8 cellular contexts compared by ENCODE assay signal in the genomic region with DNA sequence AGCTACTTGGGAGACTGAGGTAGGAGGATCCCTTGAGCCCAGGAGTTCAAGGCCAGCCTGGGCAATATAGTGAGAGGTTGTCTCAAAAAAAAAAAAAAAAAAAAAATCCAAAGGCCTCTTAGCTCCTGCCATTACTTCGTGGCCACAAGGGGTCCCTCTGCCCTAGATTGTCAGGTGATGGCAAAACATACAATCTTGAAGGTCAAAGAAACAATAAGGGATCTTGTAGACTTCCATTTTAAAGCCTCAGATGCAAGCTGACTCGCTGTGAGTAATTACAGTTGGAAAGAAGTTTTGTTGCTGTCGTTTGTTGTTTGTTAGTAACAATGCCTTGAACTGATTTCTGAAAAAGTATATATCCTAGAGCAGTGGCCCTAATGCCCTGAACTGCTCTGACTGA. TPM values are rescaled to one million over a fixed set of nuclear protein-coding genes. Genes with fewer than 3 reads are reported as not detected.
DNase-seq lines count a peak whose midpoint lies in the region; ATAC-seq and TF ChIP-seq lines count a peak whose summit lies in the region.

No MANE protein-coding gene starts in this region.

- H3K27me3 ChIP-seq in PC-3 (ENCODE audit: low read length) = no peaks in the 10 kb centered on the region
- no peaks in the 10 kb centered on the region for H3K27me3 ChIP-seq in adipocyte (replicated peaks; ENCODE audit: control insufficient read depth, insufficient read depth, low read length)

- H3K4me1 ChIP-seq in PC-3 (ENCODE audit: insufficient read depth, low read length) = peaks cover 14% of the 10 kb centered on the region
- H3K4me1 ChIP-seq in adipocyte (ENCODE audit: control insufficient read depth, insufficient read depth, low read length) = peaks cover 10% of the 10 kb centered on the region

- no TSS peak for BruUV-seq in PC-3 (replicated peaks; lab: Mats Ljungman, UMichigan)

- POLR2A ChIA-PET in PC-3 (lab: Charles Lee; ENCODE audit: unreplicated experiment) = interaction anchor here (0.6 kb wide), 1 partner anchor 205 kb away, joined by 4 read pairs; no protein-coding TSS in a partner anchor

- no peaks in the 10 kb centered on the region for H4K20me1 ChIP-seq in PC-3 (ENCODE audit: low read length)

- H3K9me3 ChIP-seq in PC-3 (ENCODE audit: low read length) (no peaks in the 10 kb centered on the region), adipocyte (ENCODE audit: control insufficient read depth, low read length) (no peaks in the 10 kb centered on the region)

- H3K27ac Mint-ChIP-seq in memory B cell = no peak overlapping the region

- no peaks in the 10 kb centered on the region for H3K9me2 ChIP-seq in PC-3 (replicated peaks; ENCODE audit: low read length)

- H3K4me2 ChIP-seq in PC-3 (ENCODE audit: low read length) = peak overlapping the region; percentile 12; the same call in 1 of the 2 replicates

- TF ChIP-seq CTCF in PC-3 (conservative IDR thresholded peaks at IDR 0.05; ENCODE audit: low read depth, low read length) = peak; percentile 80

- DNase-seq in D341Med (ENCODE audit: low spot score) (peak; percentile 59), PC-3 (peak; percentile 84), adipocyte (ENCODE audit: low read depth) (peak; percentile 25), memory B cell (ENCODE audit: low spot score in 2 of 2) (peak; percentile 32 to 55), NCI-H2107 treated with DMSO at 0.1 percent for 48 hours (lab: John Stamatoyannopoulos, UW; ENCODE audit: unreplicated experiment) (no peak), cerebellum (ENCODE audit: low spot score) (no peak)

- peak overlapping the region; percentile 39 for H2AFZ ChIP-seq in PC-3 (ENCODE audit: low read length)

- no peaks in the 10 kb centered on the region for H3K79me2 ChIP-seq in PC-3 (ENCODE audit: low read length)

- peak overlapping the region; percentile 35 for H3K27ac ChIP-seq in PC-3 (ENCODE audit: low read length)

- H3K36me3 ChIP-seq in PC-3 (ENCODE audit: low read depth, low read length) (no peaks in the 10 kb centered on the region), adipocyte (ENCODE audit: control insufficient read depth, insufficient read depth, low read length, severe bottlenecking) (no peaks in the 10 kb centered on the region)

- no peaks in the 10 kb centered on the region for H3K36me3 Mint-ChIP-seq in memory B cell

- H3K4me3 Mint-ChIP-seq in memory B cell = no peak overlapping the region

- CTCF ChIA-PET in PC-3 (lab: Charles Lee) = interaction anchor here (0.6 to 1.3 kb wide), 7 partner anchors 20 to 404 kb away, joined by 3 to 10 read pairs (median 8); no protein-coding TSS in a partner anchor

- peak; percentile 56 for ATAC-seq in GM21619 (IDR thresholded peaks at IDR 0.05; ENCODE audit: unreplicated experiment)
- peak; percentile 86 for ATAC-seq in PC-3
- peak; percentile 68 for ATAC-seq in memory B cell (ENCODE audit: low read depth)
- no peak for ATAC-seq in HG03469 (IDR thresholded peaks at IDR 0.05; ENCODE audit: unreplicated experiment)

- no peaks in the 10 kb centered on the region for H3K27me3 Mint-ChIP-seq in memory B cell

- intact Hi-C loops in PC-3 (cut with micrococcal nuclease) = loop anchor here (1.0 kb wide), 4 partner anchors 68 to 404 kb away; no protein-coding TSS in a partner anchor

- no peak overlapping the region for H3K4me3 ChIP-seq in PC-3 (ENCODE audit: low read length)
- no peak overlapping the region for H3K4me3 ChIP-seq in adipocyte (ENCODE audit: low read length)

- H3K9ac ChIP-seq in PC-3 (ENCODE audit: low read length) (no peak overlapping the region), adipocyte (ENCODE audit: low read length) (no peak overlapping the region)

- peaks cover 10% of the 10 kb centered on the region for H3K4me1 Mint-ChIP-seq in memory B cell

- H3F3A ChIP-seq in PC-3 (ENCODE audit: low read length, unreplicated experiment) = no peaks in the 10 kb centered on the region

- no peaks in the 10 kb centered on the region for H3K9me3 Mint-ChIP-seq in memory B cell

RNA-seq across cellular contexts. Expression of a gene that starts 55.9 kb away (rescaled TPM):
- total RNA-seq in PC-3 (2014; rRNA removed) = 9.8 and 10.5 TPM in 2 replicates
- total RNA-seq in cerebellum = 54.8 TPM

Comparison
In these comparisons a context has a peak if more than half of its experiments do, and no peak if none do; other contexts are left out.
1. DNase-seq: peak in D341Med (single experiment), PC-3 (single experiment), adipocyte (single experiment) and memory B cell (2 of 2); none in NCI-H2107 treated with DMSO at 0.1 percent for 48 hours (single experiment) and cerebellum (single experiment).